Comparison of ENCODE assay signal across 12 cellular contexts in the genomic region with DNA sequence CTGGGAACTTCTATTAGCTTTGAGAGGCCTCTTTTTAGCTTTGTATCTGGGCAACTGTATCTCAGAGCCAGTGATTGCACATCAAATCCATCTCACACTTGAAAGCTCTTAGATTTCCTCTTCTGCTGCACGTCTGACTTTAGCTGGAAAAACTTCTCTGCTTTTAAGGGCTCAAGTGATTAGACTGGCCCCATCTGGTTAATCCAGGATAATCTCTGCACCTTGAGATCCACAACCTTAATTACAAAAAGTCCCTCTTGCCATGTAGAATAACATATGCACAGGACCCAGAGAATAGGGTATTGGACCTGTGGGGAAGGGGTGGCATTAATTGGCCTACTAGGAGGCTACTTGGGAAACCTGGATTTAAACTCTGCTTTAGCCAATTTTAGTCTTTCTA.
A peak's percentile ranks its signal among the peaks of the same experiment; 100 is the strongest.
DNase-seq lines count a peak whose midpoint lies in the region; ATAC-seq and TF ChIP-seq lines count a peak whose summit lies in the region.
"Had no signal": no experiment of that assay in that cellular context is flagged by ENCODE, and none has a peak within 500 bp of the region (broad histone marks: within the 10 kb centered on the region; RNA-seq: fewer than 3 reads in every experiment).

No MANE protein-coding gene starts in this region.

- no peaks in the 10 kb centered on the region for H3K9me3 ChIP-seq in WERI-Rb-1 (ENCODE audit: severe bottlenecking)
- H3K9me3 ChIP-seq: A549, HAP-1 had no signal

- H3K27ac ChIP-seq in WERI-Rb-1: peak overlapping the region; percentile 73

- DNase-seq in DMS79 (lab: John Stamatoyannopoulos, UW): peak; percentile 22
- DNase-seq in NCI-H524 (lab: John Stamatoyannopoulos, UW): peak; percentile 95 to 97
- peak; percentile 88 for DNase-seq in WERI-Rb-1
- no peak for DNase-seq in NK-92 (lab: John Stamatoyannopoulos, UW; ENCODE audit: unreplicated experiment)
- DNase-seq in SW 1271 (lab: John Stamatoyannopoulos, UW): no peak
- DNase-seq in RKO (ENCODE audit: low spot score): no peak
- DNase-seq: CD8-positive, alpha-beta T cell; COR-L47; DMS53 had no signal

- H3K27me3 ChIP-seq in WERI-Rb-1 (ENCODE audit: insufficient read depth, low read depth, severe bottlenecking): no peaks in the 10 kb centered on the region

- ATAC-seq in GM19455 (IDR thresholded peaks at IDR 0.05; ENCODE audit: unreplicated experiment): no peak
- ATAC-seq: A549; CD8-positive, alpha-beta T cell had no signal

- no peak overlapping the region for H3K4me3 ChIP-seq in WERI-Rb-1 (ENCODE audit: low read depth, low read length)
- H3K4me3 ChIP-seq: A549, HAP-1 had no signal

- no peak for TF ChIP-seq CTCF in WERI-Rb-1 (IDR thresholded peaks at IDR 0.05; ENCODE audit: low read depth, low read length)

- no peaks in the 10 kb centered on the region for H3K36me3 ChIP-seq in WERI-Rb-1
- H3K36me3 ChIP-seq: HAP-1 had no signal

Comparison
In these comparisons a context has a peak if more than half of its experiments do, and no peak if none do; other contexts are left out.
1. DNase-seq: peak in DMS79 (single experiment), NCI-H524 (2 of 2) and WERI-Rb-1 (single experiment); none in NK-92 (single experiment), SW 1271 (0 of 2) and RKO (single experiment).